In genomic region chr20:31723282-31724078, GRCh38 we compare ENCODE assay signal across 8 cellular contexts. TPM values are rescaled to one million over a fixed set of nuclear protein-coding genes. Genes with fewer than 3 reads are reported as not detected.
A peak's percentile ranks its signal among the peaks of the same experiment; 100 is the strongest.
DNase-seq lines count a peak whose midpoint lies in the region; TF ChIP-seq lines count a peak whose summit lies in the region.

No MANE protein-coding gene starts in this region.

- H2AFZ ChIP-seq in neuronal stem cell (ENCODE audit: low read length), result peak overlapping the region; percentile 98

- H2BK15ac ChIP-seq in neuronal stem cell (ENCODE audit: low read length), result peak overlapping the region; percentile 83

- peak; percentile 87 for TF ChIP-seq CTCF in foreskin fibroblast (IDR thresholded peaks at IDR 0.05; ENCODE audit: low read depth, low read length)

- peak overlapping the region; percentile 89 for H3K9ac ChIP-seq in neuronal stem cell (ENCODE audit: low read depth, low read length, poor library complexity)
- H3K9ac ChIP-seq in subcutaneous abdominal adipose tissue (ENCODE audit: low read length in 5 of 5), result peak overlapping the region; percentile 73 to 99 (median 95)

- in situ Hi-C loops in HAP-1 (cut with MboI; ENCODE audit: low sequenced_read_pairs), result loop anchor here (5.0 to 10.0 kb wide), 2 partner anchors 61 to 159 kb away; no protein-coding TSS in a partner anchor

- H3K4ac ChIP-seq in neuronal stem cell (ENCODE audit: low read length), result peak overlapping the region; percentile 78

- H3K4me1 ChIP-seq in HAP-1 (peaks cover 32% of the 10 kb centered on the region), neuronal stem cell (ENCODE audit: control insufficient read depth in 2 of 2, insufficient read depth in 1 of 2, low read depth in 1 of 2, low read length in 2 of 2) (peaks cover 16 to 27% of the 10 kb centered on the region in 2 donors), subcutaneous abdominal adipose tissue (ENCODE audit: control insufficient read depth in 5 of 5, insufficient read depth in 5 of 5, low read length in 5 of 5) (peaks cover 4 to 49% (median 39%) of the 10 kb centered on the region in 5 donors)

- H4K8ac ChIP-seq in neuronal stem cell (ENCODE audit: low read depth, low read length), result peak overlapping the region; percentile 66

- no CpG with 5 or more reads among the region's 81 CpGs for WGBS in neuronal stem cell (ENCODE audit: extremely low coverage in 2 of 2, insufficient read length in 2 of 2, insufficient replicate concordance in 1 of 2), 2 donors

- H3K14ac ChIP-seq in neuronal stem cell (ENCODE audit: low read length), result no peak overlapping the region

- H2BK120ac ChIP-seq in neuronal stem cell (ENCODE audit: low read depth, low read length), result peak overlapping the region; percentile 62

- H2AK5ac ChIP-seq in neuronal stem cell (ENCODE audit: low read depth, low read length), result peak overlapping the region; percentile 91

- H3K27ac ChIP-seq in neuronal stem cell (replicated peaks; ENCODE audit: low read length) (peak overlapping the region; percentile 94), subcutaneous abdominal adipose tissue (ENCODE audit: low read depth, low read length) (peak overlapping the region; percentile 99)

- H2BK12ac ChIP-seq in neuronal stem cell (ENCODE audit: low read length), result no peak overlapping the region

- peak overlapping the region; percentile 99 for H2BK5ac ChIP-seq in neuronal stem cell (ENCODE audit: low read length)

- H3K4me2 ChIP-seq in neuronal stem cell (ENCODE audit: insufficient read depth, low read length, poor library complexity, severe bottlenecking), result peak overlapping the region; percentile 79

- peak overlapping the region; percentile 91 for H3K4me3 ChIP-seq in HAP-1
- H3K4me3 ChIP-seq in foreskin fibroblast (ENCODE audit: low read depth in 1 of 2, low read length in 2 of 2), result peak overlapping the region; percentile 71 to 86
- H3K4me3 ChIP-seq in neuronal stem cell (ENCODE audit: low read length in 2 of 2), result peak overlapping the region; percentile 77 to 89
- peak overlapping the region; percentile 73 to 95 (median 84) for H3K4me3 ChIP-seq in subcutaneous abdominal adipose tissue (ENCODE audit: low read depth in 1 of 5, low read length in 5 of 5)

- DNase-seq in GM03348 (ENCODE audit: low spot score), result peak; percentile 99
- DNase-seq in HAP-1 (ENCODE audit: low spot score in 2 of 2), result peak; percentile 89 to 99
- DNase-seq in M059J (ENCODE audit: low read depth), result peak; percentile 98
- peak; percentile 93 to 94 for DNase-seq in SHP77 (lab: John Stamatoyannopoulos, UW)
- peak; percentile 98 for DNase-seq in activated gamma-delta T cell treated with Interleukin-2 at 50 U/mL for 16 hours
- peak; percentile 98 to 100 for DNase-seq in foreskin fibroblast
- peak; percentile 99 for DNase-seq in neuronal stem cell (ENCODE audit: low spot score)

- peak overlapping the region; percentile 97 for H3K18ac ChIP-seq in neuronal stem cell (ENCODE audit: low read length)

- peak overlapping the region; percentile 65 for H4K91ac ChIP-seq in neuronal stem cell (ENCODE audit: low read depth, low read length, poor library complexity)

- H3K27me3 ChIP-seq in HAP-1 (ENCODE audit: low read depth) (no peaks in the 10 kb centered on the region), neuronal stem cell (ENCODE audit: control insufficient read depth in 3 of 3, insufficient read depth in 3 of 3, low read depth in 1 of 3, low read length in 3 of 3) (no peaks in the 10 kb centered on the region), subcutaneous abdominal adipose tissue (ENCODE audit: control insufficient read depth in 5 of 5, insufficient read depth in 4 of 5, low read length in 5 of 5) (no peaks in the 10 kb centered on the region)

- H3K36me3 ChIP-seq in HAP-1 (replicated peaks), result peaks cover 19% of the 10 kb centered on the region
- H3K36me3 ChIP-seq in neuronal stem cell (replicated peaks in 1 of 2; ENCODE audit: control insufficient read depth in 2 of 2, insufficient read depth in 2 of 2, low read length in 2 of 2), result peaks cover 4 to 36% of the 10 kb centered on the region in 2 donors
- peaks cover 0 to 26% (median 6%) of the 10 kb centered on the region in 5 donors for H3K36me3 ChIP-seq in subcutaneous abdominal adipose tissue (ENCODE audit: control insufficient read depth in 5 of 5, insufficient read depth in 5 of 5, low read length in 5 of 5)

- H3K9me3 ChIP-seq in HAP-1 (no peaks in the 10 kb centered on the region), neuronal stem cell (replicated peaks in 1 of 2; ENCODE audit: control insufficient read depth in 2 of 2, insufficient read depth in 1 of 2, low read depth in 1 of 2, low read length in 2 of 2) (no peaks in the 10 kb centered on the region), subcutaneous abdominal adipose tissue (ENCODE audit: control insufficient read depth in 5 of 5, low read length in 5 of 5) (no peaks in the 10 kb centered on the region)

- peaks cover 3% of the 10 kb centered on the region for H3K79me1 ChIP-seq in neuronal stem cell (ENCODE audit: low read depth, low read length)

- peak overlapping the region; percentile 70 for H3K23ac ChIP-seq in neuronal stem cell (ENCODE audit: low read depth, low read length, poor library complexity)

RNA-seq across cellular contexts. Expression of gene BCL2L1, which starts 0.8 kb away (rescaled TPM):
- total RNA-seq in M059J (2014; rRNA removed; shearing (Covaris generic)), result 108 and 117 TPM in 2 replicates
- polyA plus RNA-seq in neuronal stem cell (2013, experiment 1 of 2), result 37.9 TPM
- polyA plus RNA-seq in neuronal stem cell (2013, experiment 2 of 2), result 38.2 TPM

RNA-seq across cellular contexts. Expression of gene TPX2, which starts 15.6 kb away (rescaled TPM):
- total RNA-seq in M059J (2014; rRNA removed; shearing (Covaris generic)), result 204 and 319 TPM in 2 replicates
- 174 TPM for polyA plus RNA-seq in neuronal stem cell (2013, experiment 1 of 2)
- 172 TPM for polyA plus RNA-seq in neuronal stem cell (2013, experiment 2 of 2)

Comparison
In these comparisons a context has a peak if more than half of its experiments do, and no peak if none do; other contexts are left out.
1. Peak in every context shown above with its lines: DNase-seq, H3K4me3 ChIP-seq and H3K27ac ChIP-seq.